ENCODE assay signal across 1 cellular context in genomic region chr21:43805275-43805800, GRCh38.
A peak's percentile ranks its signal among the peaks of the same experiment; 100 is the strongest.
TF ChIP-seq lines count a peak whose summit lies in the region.

No MANE protein-coding gene starts in this region.

TF ChIP-seq in K562, 482 proteins besides CTCF, POLR2A, EP300 and RAD21 (continued from another document):
- TF ChIP-seq PRDM10 (IDR thresholded peaks at IDR 0.05; ENCODE audit: partially characterized antibody) (peak; percentile 2), ZNF668 (CRISPR knock-in tag; IDR thresholded peaks at IDR 0.05) (no peak), ZNF431 (CRISPR knock-in tag; IDR thresholded peaks at IDR 0.05) (no peak), MAFG (tag; conservative IDR thresholded peaks at IDR 0.05) (peak; percentile 76), JUND (IDR thresholded peaks at IDR 0.05; ENCODE audit: borderline replicate concordance, low read depth, low read length) (no peak), JUND (tag; IDR thresholded peaks at IDR 0.05; ENCODE audit: borderline replicate concordance, low read depth, low read length) (0 out of 3 replicates have a peak, but pooled peaks have one; percentile 20), IRF2 (CRISPR knock-in tag; IDR thresholded peaks at IDR 0.05) (no peak), RB1 (IDR thresholded peaks at IDR 0.05; ENCODE audit: low read depth) (0 out of 2 replicates have a peak, but pooled peaks have one; percentile 11), MLLT1 (IDR thresholded peaks at IDR 0.05) (no peak; a peak in 1 of 4 replicates), MAFF (IDR thresholded peaks at IDR 0.05; ENCODE audit: low read length) (peak; percentile 59; the same call in 1 of the 2 replicates), CBX8 (IDR thresholded peaks at IDR 0.05; ENCODE audit: borderline replicate concordance, extremely low read depth, low read depth, low read length, poor library complexity, severe bottlenecking) (no peak), YY1 (IDR thresholded peaks at IDR 0.05; ENCODE audit: borderline replicate concordance in 1 of 3, control insufficient read depth in 1 of 3, extremely low read depth in 1 of 3, insufficient read depth in 3 of 3, insufficient read length in 1 of 3, insufficient replicate concordance in 2 of 3, low read depth in 1 of 3, low read length in 2 of 3) (peak in 1 of 3 experiments; percentile 49), CEBPG (CRISPR knock-in tag; IDR thresholded peaks at IDR 0.05) (no peak), CEBPG (tag; conservative IDR thresholded peaks at IDR 0.05 in 1 of 2, IDR thresholded peaks at IDR 0.05 in 1 of 2) (peak in 1 of 2 experiments; percentile 32; a peak in 1 of 4 replicates), DPF2 (IDR thresholded peaks at IDR 0.05) (peak; percentile 35), MAFK (IDR thresholded peaks at IDR 0.05; ENCODE audit: low read length) (peak; percentile 55), CEBPB (tag; IDR thresholded peaks at IDR 0.05) (peak; percentile 92), VEZF1 (CRISPR knock-in tag; IDR thresholded peaks at IDR 0.05) (peak; percentile 39; the same call in 1 of the 2 replicates), IRF9 (tag; IDR thresholded peaks at IDR 0.05) (no peak), NFATC3 (IDR thresholded peaks at IDR 0.05) (no peak), NUFIP1 (IDR thresholded peaks at IDR 0.05; ENCODE audit: partially characterized antibody) (no peak), NRF1 (conservative IDR thresholded peaks at IDR 0.05 in 1 of 2, IDR thresholded peaks at IDR 0.05 in 1 of 2) (peak in 1 of 2 experiments; percentile 37; a peak in 2 of 4 replicates), ZNF75A (CRISPR knock-in tag; IDR thresholded peaks at IDR 0.05) (no peak), ZNF592 (IDR thresholded peaks at IDR 0.05) (peak; percentile 68), ZKSCAN3 (CRISPR knock-in tag; IDR thresholded peaks at IDR 0.05) (no peak), C11orf30 (IDR thresholded peaks at IDR 0.05; ENCODE audit: low read depth) (peak; percentile 84), TSHZ1 (CRISPR knock-in tag; IDR thresholded peaks at IDR 0.05) (no peak), MNT (conservative IDR thresholded peaks at IDR 0.05) (peak in 1 of 2 experiments; percentile 41; a peak in 2 of 4 replicates), ZBTB43 (CRISPR knock-in tag; IDR thresholded peaks at IDR 0.05) (no peak), GATAD2B (IDR thresholded peaks at IDR 0.05; ENCODE audit: borderline replicate concordance) (no peak), KDM5B (IDR thresholded peaks at IDR 0.05; ENCODE audit: insufficient replicate concordance, low read depth, low read length) (no peak), KAT7 (CRISPR knock-in tag; IDR thresholded peaks at IDR 0.05; ENCODE audit: borderline replicate concordance) (no peak)
